In the genomic region with DNA sequence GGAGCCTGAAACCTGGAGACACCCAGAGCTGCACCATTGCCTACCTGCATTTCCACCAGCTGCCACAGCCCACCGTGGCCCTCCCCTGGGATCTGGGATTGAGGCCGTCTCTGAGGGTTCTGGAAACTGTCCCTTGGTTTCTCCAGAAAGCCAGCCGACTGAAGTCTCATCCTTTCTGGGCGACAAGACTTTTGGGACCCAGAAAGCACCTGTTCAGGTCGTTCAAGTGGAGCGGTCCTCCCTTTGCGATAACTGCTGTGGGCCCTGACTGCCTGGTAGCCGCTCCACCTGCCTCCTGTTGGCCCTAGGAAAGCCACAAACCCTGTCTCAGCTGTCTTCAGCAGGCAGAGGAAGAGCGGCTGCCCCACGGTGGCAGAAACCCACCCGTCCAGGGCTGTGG, we compare ENCODE assay signal across 20 cellular contexts.
DNase-seq lines count a peak whose midpoint lies in the region; ATAC-seq, FAIRE-seq and TF ChIP-seq lines count a peak whose summit lies in the region.
"Had no signal": no experiment of that assay in that cellular context is flagged by ENCODE, and none has a peak within 500 bp of the region (broad histone marks: within the 10 kb centered on the region; RNA-seq: fewer than 3 reads in every experiment).

No MANE protein-coding gene starts in this region.

- no peak overlapping the region for H3K4me3 ChIP-seq in H1 (ENCODE audit: extremely low read depth in 1 of 4, insufficient read depth in 2 of 4, low read depth in 3 of 4, low read length in 4 of 4)
- H3K4me3 ChIP-seq in upper lobe of right lung = no peak overlapping the region
- H3K4me3 ChIP-seq: A549; BLaER1 treated with 17β-estradiol and CSF1 and Interleukin-3, amounts not matched to agents 10 nM and 100 nM had no signal

- no peak overlapping the region for H2BK120ac ChIP-seq in H1 (replicated peaks; ENCODE audit: low read depth, low read length)

- no peaks in the 10 kb centered on the region for H3K79me1 ChIP-seq in H1 (ENCODE audit: low read depth, low read length)

- no peaks in the 10 kb centered on the region; a peak in 1 of 4 replicates for H3K79me2 ChIP-seq in H1 (ENCODE audit: control insufficient read depth in 1 of 2, insufficient read depth in 2 of 2, low read length in 2 of 2)

- H3K23ac ChIP-seq in H1 (ENCODE audit: insufficient read length) = no peak overlapping the region

- H3K56ac ChIP-seq in H1 (replicated peaks; ENCODE audit: insufficient read length, low read depth, low read length) = peak overlapping the region; percentile 10

- H2BK5ac ChIP-seq in H1 (ENCODE audit: low read depth, low read length) = no peak overlapping the region

- intact Hi-C loops in posterior vena cava (cut with DNase I) (no loop called here), upper lobe of right lung (cut with DNase I) (no loop called here)

- H2BK15ac ChIP-seq in H1 (ENCODE audit: low read length) = no peak overlapping the region

- H3K4me2 ChIP-seq in H1 (ENCODE audit: insufficient read depth in 1 of 2, low read depth in 2 of 2, low read length in 2 of 2) = no peak overlapping the region
- H3K4me2 ChIP-seq: A549; BLaER1 treated with 17β-estradiol and CSF1 and Interleukin-3, amounts not matched to agents 10 nM and 100 nM had no signal

- no peak overlapping the region for H2BK20ac ChIP-seq in H1 (ENCODE audit: low read length)

- no peak overlapping the region for H2BK12ac ChIP-seq in H1 (ENCODE audit: low read depth, low read length)

- H3K9me3 ChIP-seq in H1 (ENCODE audit: insufficient read depth in 2 of 2, low read depth in 1 of 2, low read length in 1 of 2) (no peaks in the 10 kb centered on the region), upper lobe of right lung (no peaks in the 10 kb centered on the region)
- H3K9me3 ChIP-seq: A549, Caco-2 had no signal

- H4K20me1 ChIP-seq in H1 (replicated peaks in 1 of 2; ENCODE audit: control insufficient read depth in 1 of 2, insufficient read depth in 2 of 2, low read length in 2 of 2) = peaks cover 0 to 6% of the 10 kb centered on the region in 2 experiments
- H4K20me1 ChIP-seq: BLaER1 treated with 17β-estradiol and CSF1 and Interleukin-3, amounts not matched to agents 10 nM and 100 nM had no signal

- TF ChIP-seq POLR2A in H1 (IDR thresholded peaks at IDR 0.05; ENCODE audit: control extremely low read depth in 1 of 2, low read depth in 2 of 2, low read length in 2 of 2) = no peak

- H3K4ac ChIP-seq in H1 (replicated peaks; ENCODE audit: insufficient read length, low read depth, low read length) = no peak overlapping the region

- WGBS in H1 (ENCODE audit: extremely low coverage in 1 of 2, insufficient coverage in 1 of 2, insufficient read length in 1 of 2, insufficient replicate concordance in 2 of 2, low coverage in 1 of 2, low lambda C conversion rate in 2 of 2, missing lambda C conversion rate in 1 of 2), 2 experiments = 88% methylated on average over 11 of the region's 11 CpGs; no CpG with 5 or more reads in 1 of the 2 experiments

- H2AFZ ChIP-seq in H1 (ENCODE audit: low read length) = no peak overlapping the region

- H4K5ac ChIP-seq in H1 (ENCODE audit: insufficient read length, low read depth, low read length) = no peak overlapping the region

- peaks cover 8% of the 10 kb centered on the region; the same call in 1 of the 2 replicates for H3K23me2 ChIP-seq in H1 (ENCODE audit: low read depth, low read length)

- no peak overlapping the region for H3K14ac ChIP-seq in H1 (ENCODE audit: insufficient read length)

- H3K18ac ChIP-seq in H1 (ENCODE audit: extremely low read depth, low read length) = no peak overlapping the region

- TF ChIP-seq CTCF in H1 (IDR thresholded peaks at IDR 0.05; ENCODE audit: control extremely low read depth in 1 of 3, insufficient read depth in 1 of 3, low read depth in 1 of 3, low read length in 3 of 3) (no peak), upper lobe of right lung (IDR thresholded peaks at IDR 0.05) (no peak)

- H3K4me1 ChIP-seq in H1 (replicated peaks in 1 of 4; ENCODE audit: control insufficient read depth in 3 of 4, insufficient read depth in 4 of 4, low read length in 3 of 4) (no peaks in the 10 kb centered on the region), upper lobe of right lung (no peaks in the 10 kb centered on the region)
- H3K4me1 ChIP-seq: A549; BLaER1 treated with 17β-estradiol and CSF1 and Interleukin-3, amounts not matched to agents 10 nM and 100 nM; Caco-2 had no signal

- H3K27me3 ChIP-seq in H1 (replicated peaks in 1 of 4; ENCODE audit: control insufficient read depth in 3 of 4, extremely low read depth in 1 of 4, insufficient read depth in 3 of 4, low read length in 3 of 4) = no peaks in the 10 kb centered on the region
- peaks cover 5% of the 10 kb centered on the region for H3K27me3 ChIP-seq in upper lobe of right lung
- H3K27me3 ChIP-seq: BLaER1 treated with 17β-estradiol and CSF1 and Interleukin-3, amounts not matched to agents 10 nM and 100 nM had no signal

- H3K27ac ChIP-seq in H1 (ENCODE audit: low read depth, low read length) (no peak overlapping the region), upper lobe of right lung (no peak overlapping the region)
- H3K27ac ChIP-seq: 22Rv1; A549; BLaER1 treated with 17β-estradiol and CSF1 and Interleukin-3, amounts not matched to agents 10 nM and 100 nM; C4-2B had no signal

- ATAC-seq in upper lobe of right lung = no peak
- ATAC-seq: A549; CD8-positive, alpha-beta T cell had no signal

- no peaks in the 10 kb centered on the region for H3K36me3 ChIP-seq in H1 (ENCODE audit: control insufficient read depth in 2 of 4, insufficient read depth in 4 of 4, low read length in 3 of 4)
- H3K36me3 ChIP-seq in upper lobe of right lung = no peaks in the 10 kb centered on the region
- H3K36me3 ChIP-seq: BLaER1 treated with 17β-estradiol and CSF1 and Interleukin-3, amounts not matched to agents 10 nM and 100 nM had no signal

- TF ChIP-seq EP300 in H1 (IDR thresholded peaks at IDR 0.05; ENCODE audit: borderline replicate concordance in 1 of 2, low read depth in 2 of 2, low read length in 2 of 2) = no peak

- CTCF ChIA-PET in H1 (lab: Charles Lee; ENCODE audit: partially characterized antibody) = no interaction called here

- no peak overlapping the region for H4K91ac ChIP-seq in H1 (replicated peaks; ENCODE audit: insufficient read length, low read length)

- no peak for DNase-seq in H1 (ENCODE audit: low read depth in 1 of 2, low spot score in 2 of 2)
- DNase-seq in posterior vena cava (ENCODE audit: low spot score) = peak; percentile 31
- peak; percentile 49 for DNase-seq in upper lobe of right lung
- no peak for DNase-seq in RPMI8226
- DNase-seq in cerebellar cortex (ENCODE audit: low spot score) = no peak
- DNase-seq: AML-193; Caco-2; Calu3; CD4-positive, alpha-beta T cell; CD8-positive, alpha-beta T cell; DMS79 treated with DMSO at 0.1 percent for 48 hours; GF-D8 had no signal

- H3K9ac ChIP-seq in H1 (replicated peaks in 1 of 4; ENCODE audit: extremely low read depth in 1 of 4, low read depth in 3 of 4, low read length in 3 of 4) = no peak overlapping the region
- H3K9ac ChIP-seq: BLaER1 treated with 17β-estradiol and CSF1 and Interleukin-3, amounts not matched to agents 10 nM and 100 nM had no signal

- no peak overlapping the region for H4K8ac ChIP-seq in H1 (ENCODE audit: extremely low read depth, insufficient read depth, low read length)

- no peak for FAIRE-seq in H1 (lab: Jason Lieb, UNC)
- FAIRE-seq: A549, D721Med, G401.6, GM12891, GM19239 had no signal

- no peak overlapping the region for H2AK5ac ChIP-seq in H1 (ENCODE audit: low read depth, low read length)

- TF ChIP-seq RAD21 in H1 (IDR thresholded peaks at IDR 0.05 in 1 of 2, conservative IDR thresholded peaks at IDR 0.05 in 1 of 2; ENCODE audit: low read depth in 2 of 2, low read length in 2 of 2) = no peak

- POLR2A ChIA-PET in H1 (lab: Charles Lee; ENCODE audit: partially characterized antibody) = no interaction called here

TF ChIP-seq in H1, 55 proteins besides CTCF, POLR2A, EP300 and RAD21 (continues in another document):
- TF ChIP-seq KDM1A (IDR thresholded peaks at IDR 0.05; ENCODE audit: borderline replicate concordance, low read length) (no peak), RFX5 (IDR thresholded peaks at IDR 0.05; ENCODE audit: borderline replicate concordance, low read depth, low read length) (no peak)

Comparison
In these comparisons a context has a peak if more than half of its experiments do, and no peak if none do; other contexts are left out.
1. DNase-seq: peak in posterior vena cava (single experiment) and upper lobe of right lung (single experiment); none in H1 (0 of 2), RPMI8226 (single experiment) and cerebellar cortex (single experiment).